Comparison of ENCODE assay signal across 25 cellular contexts in genomic region chrX:148577711-148578110, GRCh38.
DNase-seq lines count a peak whose midpoint lies in the region; ATAC-seq, FAIRE-seq and TF ChIP-seq lines count a peak whose summit lies in the region.
"Had no signal": no experiment of that assay in that cellular context is flagged by ENCODE, and none has a peak within 500 bp of the region (broad histone marks: within the 10 kb centered on the region; RNA-seq: fewer than 3 reads in every experiment).

No MANE protein-coding gene starts in this region.

- 31% methylated on average over 4 of the region's 4 CpGs for WGBS in mammary epithelial cell (ENCODE audit: low coverage, missing lambda C conversion rate)

- no peak for ATAC-seq in HG03135 (IDR thresholded peaks at IDR 0.05; ENCODE audit: unreplicated experiment)
- no peak for ATAC-seq in HG02884 (IDR thresholded peaks at IDR 0.05; ENCODE audit: unreplicated experiment)
- ATAC-seq: HepG2 had no signal

- no peaks in the 10 kb centered on the region for H3K36me3 Mint-ChIP-seq in astrocyte (ENCODE audit: low read depth, unreplicated experiment)
- H3K36me3 Mint-ChIP-seq: CD14-positive monocyte had no signal

- peaks cover 56% of the 10 kb centered on the region for H3K4me1 ChIP-seq in BLaER1
- no peaks in the 10 kb centered on the region for H3K4me1 ChIP-seq in astrocyte (ENCODE audit: insufficient read depth, low read length)
- H3K4me1 ChIP-seq in osteoblast (ENCODE audit: insufficient read depth, low read length), result no peaks in the 10 kb centered on the region
- no peaks in the 10 kb centered on the region for H3K4me1 ChIP-seq in mammary epithelial cell (ENCODE audit: insufficient read depth, low read length)
- H3K4me1 ChIP-seq: Peyer's patch had no signal

- no peaks in the 10 kb centered on the region for H3K27me3 ChIP-seq in BLaER1
- no peaks in the 10 kb centered on the region for H3K27me3 ChIP-seq in astrocyte (ENCODE audit: insufficient read depth, low read length)
- H3K27me3 ChIP-seq in osteoblast (ENCODE audit: insufficient read depth, low read length), result no peaks in the 10 kb centered on the region
- H3K27me3 ChIP-seq in mammary epithelial cell (ENCODE audit: insufficient read depth, low read length), result no peaks in the 10 kb centered on the region
- H3K27me3 ChIP-seq: Peyer's patch had no signal

- H3K9me3 ChIP-seq in BLaER1 (peaks cover 6% of the 10 kb centered on the region; the same call in 1 of the 2 replicates), astrocyte (ENCODE audit: insufficient read depth, low read depth, low read length) (no peaks in the 10 kb centered on the region), osteoblast (ENCODE audit: low read depth, low read length) (no peaks in the 10 kb centered on the region), mammary epithelial cell (replicated peaks; ENCODE audit: insufficient read depth, low read length) (no peaks in the 10 kb centered on the region)
- H3K9me3 ChIP-seq: Peyer's patch, SK-N-SH had no signal

- FAIRE-seq in astrocyte (lab: Jason Lieb, UNC), result no peak
- FAIRE-seq: GM18507, HepG2 had no signal

- H3K4me3 Mint-ChIP-seq in astrocyte (ENCODE audit: unreplicated experiment), result peak overlapping the region; percentile 24
- H3K4me3 Mint-ChIP-seq: CD14-positive monocyte had no signal

- H3K27ac Mint-ChIP-seq in astrocyte (ENCODE audit: unreplicated experiment), result no peak overlapping the region

- no peaks in the 10 kb centered on the region for H3K27me3 Mint-ChIP-seq in astrocyte (ENCODE audit: low read depth, unreplicated experiment)

- H3K4me2 ChIP-seq in BLaER1, result peak overlapping the region; percentile 24
- peak overlapping the region; percentile 11 for H3K4me2 ChIP-seq in astrocyte (ENCODE audit: low read length)
- H3K4me2 ChIP-seq in osteoblast (ENCODE audit: insufficient read depth, low read length), result peak overlapping the region; percentile 16
- H3K4me2 ChIP-seq in mammary epithelial cell (ENCODE audit: insufficient read depth, low read depth, low read length), result no peak overlapping the region
- H3K4me2 ChIP-seq: SK-N-SH had no signal

- in situ Hi-C loops in mammary epithelial cell (cut with MboI; ENCODE audit: low sequenced_read_pairs in 2 of 2), result no loop called here

- H3K9me3 Mint-ChIP-seq in astrocyte (ENCODE audit: unreplicated experiment), result no peaks in the 10 kb centered on the region
- H3K9me3 Mint-ChIP-seq: CD14-positive monocyte had no signal

- no peak overlapping the region for H3K9ac ChIP-seq in BLaER1
- no peak overlapping the region for H3K9ac ChIP-seq in astrocyte (ENCODE audit: low read length)
- no peak overlapping the region for H3K9ac ChIP-seq in mammary epithelial cell (ENCODE audit: insufficient read depth, low read length)
- H3K9ac ChIP-seq: SK-N-SH had no signal

- CTCF ChIA-PET in mammary epithelial cell (lab: Charles Lee; ENCODE audit: low non-redundant PET), result no interaction called here

- no peak overlapping the region for H2AFZ ChIP-seq in astrocyte (ENCODE audit: low read depth, low read length)
- H2AFZ ChIP-seq in osteoblast (ENCODE audit: low read length), result no peak overlapping the region
- H2AFZ ChIP-seq in mammary epithelial cell (ENCODE audit: low read depth, low read length), result no peak overlapping the region

- no peaks in the 10 kb centered on the region for H3K79me2 ChIP-seq in astrocyte (ENCODE audit: insufficient read depth, low read length)
- H3K79me2 ChIP-seq in osteoblast (ENCODE audit: insufficient read depth, low read length), result no peaks in the 10 kb centered on the region
- no peaks in the 10 kb centered on the region for H3K79me2 ChIP-seq in mammary epithelial cell (ENCODE audit: insufficient read depth, low read length)

- TF ChIP-seq CTCF in astrocyte (IDR thresholded peaks at IDR 0.05; ENCODE audit: insufficient read depth, low read depth, low read length) (no peak), osteoblast (IDR thresholded peaks at IDR 0.05; ENCODE audit: extremely low read depth, low read depth, low read length) (no peak), mammary epithelial cell (conservative IDR thresholded peaks at IDR 0.05 in 1 of 2, IDR thresholded peaks at IDR 0.05 in 1 of 2; ENCODE audit: extremely low read depth in 1 of 2, insufficient read depth in 1 of 2, low read depth in 1 of 2, low read length in 2 of 2) (no peak)

- peaks cover 16% of the 10 kb centered on the region for H3K4me1 Mint-ChIP-seq in astrocyte (ENCODE audit: low read depth, unreplicated experiment)

- BruUV-seq in mammary epithelial cell (replicated peaks; lab: Mats Ljungman, UMichigan), result no TSS peak

- H3K36me3 ChIP-seq in BLaER1 (peaks cover 11% of the 10 kb centered on the region; the same call in 1 of the 2 replicates), astrocyte (ENCODE audit: insufficient read depth, low read length) (no peaks in the 10 kb centered on the region), osteoblast (ENCODE audit: insufficient read depth, low read length) (no peaks in the 10 kb centered on the region), mammary epithelial cell (ENCODE audit: insufficient read depth, low read length) (no peaks in the 10 kb centered on the region)
- H3K36me3 ChIP-seq: Peyer's patch had no signal

- no peak overlapping the region for H3K4me3 ChIP-seq in BLaER1
- no peak overlapping the region for H3K4me3 ChIP-seq in astrocyte (ENCODE audit: insufficient read depth, low read depth, low read length)
- H3K4me3 ChIP-seq in osteoblast (ENCODE audit: insufficient read depth, low read length), result no peak overlapping the region
- H3K4me3 ChIP-seq in mammary epithelial cell (replicated peaks in 1 of 3; ENCODE audit: insufficient read depth in 1 of 3, low read depth in 2 of 3, low read length in 3 of 3), result no peak overlapping the region
- H3K4me3 ChIP-seq: Peyer's patch had no signal

- H4K20me1 ChIP-seq in BLaER1 (peaks cover 89% of the 10 kb centered on the region), astrocyte (ENCODE audit: insufficient read depth, low read length) (no peaks in the 10 kb centered on the region), osteoblast (ENCODE audit: insufficient read depth, low read length) (no peaks in the 10 kb centered on the region), mammary epithelial cell (ENCODE audit: insufficient read depth, low read length) (no peaks in the 10 kb centered on the region)

- intact Hi-C loops in mammary epithelial cell (cut with micrococcal nuclease), result no loop called here

- H3K27ac ChIP-seq in BLaER1, result peak overlapping the region; percentile 36; the same call in 1 of the 2 replicates
- no peak overlapping the region for H3K27ac ChIP-seq in astrocyte (ENCODE audit: low read depth, low read length)
- no peak overlapping the region for H3K27ac ChIP-seq in osteoblast (ENCODE audit: low read depth, low read length)
- H3K27ac ChIP-seq in mammary epithelial cell (ENCODE audit: insufficient read depth, low read depth, low read length), result no peak overlapping the region
- H3K27ac ChIP-seq: Peyer's patch had no signal

- dilution Hi-C loops in mammary epithelial cell (cut with HindIII; ENCODE audit: low sequenced_read_pairs), result no loop called here

- peak; percentile 54 for DNase-seq in NCI-H82 treated with DMSO at 0.1 percent for 48 hours (lab: John Stamatoyannopoulos, UW; ENCODE audit: unreplicated experiment)
- DNase-seq in astrocyte (ENCODE audit: low read depth), result no peak
- no peak for DNase-seq in osteoblast (ENCODE audit: insufficient read length, low spot score, missing footprints)
- no peak for DNase-seq in mammary epithelial cell
- no peak for DNase-seq in DMS53 treated with DMSO at 0.1 percent for 48 hours (lab: John Stamatoyannopoulos, UW; ENCODE audit: unreplicated experiment)
- DNase-seq: DMS153, H7, Kasumi-1, NCI-H1092 treated with DMSO at 0.1 percent for 48 hours, NCI-H1436 treated with DMSO at 0.1 percent for 48 hours, NCI-H187 treated with DMSO at 0.1 percent for 48 hours, NCI-H2171 treated with DMSO at 0.1 percent for 48 hours, NCI-H345, NCI-H510A treated with DMSO at 0.1 percent for 48 hours, NCI-H774, OCI-M1, Peyer's patch, SIG-M5, SK-N-SH had no signal
